ENCODE assay signal across 13 cellular contexts in genomic region chr5:179126506-179126991, GRCh38.
"Had no signal": no experiment of that assay in that cellular context is flagged by ENCODE, and none has a peak within 500 bp of the region (broad histone marks: within the 10 kb centered on the region; RNA-seq: fewer than 3 reads in every experiment).

No MANE protein-coding gene starts in this region.

- H3K9me3 ChIP-seq: SJCRH30, transverse colon had no signal

- DNase-seq: activated CD4-positive, alpha-beta T cell treated with anti-CD3 and anti-CD28 coated beads, Interleukin-2, amount 50 U/mL, for 1 hour; activated naive CD4-positive, alpha-beta T cell treated with anti-CD3 and anti-CD28 coated beads, Interleukin-2, amount 50 U/mL, for 16 hours; effector CD4-positive, alpha-beta T cell; heart left ventricle; retina; SJCRH30; stimulated activated naive CD8-positive, alpha-beta T cell treated with anti-CD3 and anti-CD28 coated beads, Interleukin-15, Interleukin-2, amounts not matched to agents 100 U/mL and 50 U/mL, for 24 hours; transverse colon had no signal

- H3K36me3 Mint-ChIP-seq: natural killer cell treated with Interleukin-12 subunit alpha and Interleukin-12 subunit beta and Interleukin-15 and Interleukin-18, amount 100 ng/mL, for 72 hours had no signal

- H3K4me1 ChIP-seq: breast epithelium, gastroesophageal sphincter, heart left ventricle, SJCRH30, transverse colon had no signal

- H3K4me3 Mint-ChIP-seq: mesothelial cell of epicardium; natural killer cell treated with Interleukin-12 subunit alpha and Interleukin-12 subunit beta and Interleukin-15 and Interleukin-18, amount 100 ng/mL, for 72 hours had no signal

- H3K27me3 Mint-ChIP-seq: natural killer cell treated with Interleukin-12 subunit alpha and Interleukin-12 subunit beta and Interleukin-15 and Interleukin-18, amount 100 ng/mL, for 72 hours had no signal

- H3K27me3 ChIP-seq: breast epithelium, gastroesophageal sphincter, SJCRH30, transverse colon had no signal

- H3K27ac Mint-ChIP-seq: mesothelial cell of epicardium; natural killer cell treated with Interleukin-12 subunit alpha and Interleukin-12 subunit beta and Interleukin-15 and Interleukin-18, amount 100 ng/mL, for 72 hours had no signal

- H3K9me3 Mint-ChIP-seq: natural killer cell treated with Interleukin-12 subunit alpha and Interleukin-12 subunit beta and Interleukin-15 and Interleukin-18, amount 100 ng/mL, for 72 hours had no signal

- H3K36me3 ChIP-seq: breast epithelium, SJCRH30, transverse colon had no signal

- H3K27ac ChIP-seq: breast epithelium, gastroesophageal sphincter, heart left ventricle, SJCRH30, transverse colon had no signal

- ATAC-seq: esophagus mucosa; gastroesophageal sphincter; heart left ventricle; natural killer cell treated with Interleukin-12 subunit alpha and Interleukin-12 subunit beta and Interleukin-15 and Interleukin-18, amount 100 ng/mL, for 72 hours; stimulated activated naive CD8-positive, alpha-beta T cell treated with anti-CD3 and anti-CD28 coated beads, Interleukin-15, Interleukin-2, amounts not matched to agents 100 U/mL and 50 U/mL, for 24 hours had no signal

- H3K4me3 ChIP-seq: breast epithelium, gastroesophageal sphincter, heart left ventricle, SJCRH30, transverse colon had no signal

- H3K4me1 Mint-ChIP-seq: mesothelial cell of epicardium had no signal
